ENCODE assay signal across 1 cellular context in the genomic region with DNA sequence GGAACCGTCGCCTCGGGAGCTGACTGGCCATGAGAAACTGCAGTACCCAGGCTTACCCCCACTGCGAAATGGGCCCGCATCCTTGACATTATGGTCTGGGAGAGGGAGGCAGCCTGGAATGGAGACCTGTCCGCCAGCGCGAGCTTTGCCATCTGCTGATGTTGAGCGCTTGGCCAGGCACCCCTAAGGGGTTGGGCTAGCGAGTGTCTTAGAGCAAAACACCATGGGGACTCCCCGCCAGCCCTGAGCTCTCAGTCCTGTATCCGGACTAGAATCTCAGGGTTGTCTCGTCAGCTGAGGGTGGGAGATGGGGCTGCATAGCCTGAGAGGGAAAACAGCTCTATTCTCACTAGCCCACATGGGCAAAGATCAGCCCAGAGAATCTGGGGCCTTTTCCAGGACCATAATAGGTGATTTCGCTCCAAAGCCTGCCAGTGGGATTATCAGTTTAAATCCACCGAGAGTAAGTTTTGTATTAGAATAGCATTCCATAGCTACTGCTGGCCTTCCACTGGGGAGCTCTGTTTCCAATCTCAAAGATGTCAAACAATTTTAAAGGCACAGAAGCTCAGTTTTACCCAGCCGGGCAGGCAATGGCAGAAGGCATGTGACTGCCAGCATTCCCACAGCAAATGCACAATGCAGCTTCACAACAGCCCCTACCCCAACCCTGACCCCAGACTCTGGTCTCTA.
TF ChIP-seq lines count a peak whose summit lies in the region.

No MANE protein-coding gene starts in this region.

TF ChIP-seq in WTC11, 78 proteins besides CTCF, POLR2A, EP300 and RAD21 (continued from another document):
- TF ChIP-seq, protein P1, sequence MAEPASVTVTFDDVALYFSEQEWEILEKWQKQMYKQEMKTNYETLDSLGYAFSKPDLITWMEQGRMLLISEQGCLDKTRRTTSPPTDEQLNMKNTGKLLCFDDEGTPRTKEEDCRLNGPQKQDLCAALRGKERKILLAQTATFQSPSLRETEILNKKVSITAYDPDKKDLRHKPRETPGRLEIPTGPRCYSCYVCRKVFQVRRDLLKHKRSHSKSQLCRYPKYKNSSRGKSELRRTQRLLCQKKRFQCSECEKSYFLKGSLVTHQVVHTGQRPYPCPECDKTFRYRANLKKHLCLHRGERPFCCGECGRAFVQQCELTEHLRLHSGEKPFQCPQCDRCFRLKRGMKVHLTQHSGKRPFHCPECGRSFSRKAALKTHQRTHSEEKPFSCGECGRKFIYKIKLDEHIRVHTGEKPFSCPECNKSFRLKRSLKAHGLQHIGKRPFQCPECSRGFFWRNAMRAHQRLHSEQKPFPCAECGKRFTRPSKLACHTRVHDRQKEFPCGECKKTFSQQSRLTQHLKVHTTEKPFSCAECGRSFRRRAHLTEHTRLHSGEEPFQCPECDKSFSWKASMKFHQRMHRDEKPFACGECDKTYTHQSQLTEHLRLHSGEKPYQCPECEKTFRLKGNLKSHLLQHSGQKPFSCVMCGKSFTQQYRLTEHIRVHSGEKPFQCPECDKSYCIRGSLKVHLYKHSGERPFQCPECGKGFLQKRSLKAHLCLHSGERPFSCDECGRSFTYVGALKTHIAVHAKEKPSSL (CRISPR knock-in tag; conservative IDR thresholded peaks at IDR 0.05): no peak
- TF ChIP-seq ZBTB21 (CRISPR knock-in tag; IDR thresholded peaks at IDR 0.05; ENCODE audit: borderline replicate concordance): no peak
- TF ChIP-seq, protein P2, sequence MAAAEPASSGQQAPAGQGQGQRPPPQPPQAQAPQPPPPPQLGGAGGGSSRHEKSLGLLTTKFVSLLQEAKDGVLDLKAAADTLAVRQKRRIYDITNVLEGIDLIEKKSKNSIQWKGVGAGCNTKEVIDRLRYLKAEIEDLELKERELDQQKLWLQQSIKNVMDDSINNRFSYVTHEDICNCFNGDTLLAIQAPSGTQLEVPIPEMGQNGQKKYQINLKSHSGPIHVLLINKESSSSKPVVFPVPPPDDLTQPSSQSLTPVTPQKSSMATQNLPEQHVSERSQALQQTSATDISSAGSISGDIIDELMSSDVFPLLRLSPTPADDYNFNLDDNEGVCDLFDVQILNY (CRISPR knock-in tag; IDR thresholded peaks at IDR 0.05): no peak
- TF ChIP-seq CBFB (CRISPR knock-in tag; IDR thresholded peaks at IDR 0.05; ENCODE audit: low read depth): no peak
- no peak for TF ChIP-seq HMGA2 (CRISPR knock-in tag; IDR thresholded peaks at IDR 0.05)
- TF ChIP-seq NFATC4 (CRISPR knock-in tag; IDR thresholded peaks at IDR 0.05): no peak
- TF ChIP-seq ZNF219 (CRISPR knock-in tag; IDR thresholded peaks at IDR 0.05; ENCODE audit: borderline replicate concordance): no peak
- TF ChIP-seq, protein P3, sequence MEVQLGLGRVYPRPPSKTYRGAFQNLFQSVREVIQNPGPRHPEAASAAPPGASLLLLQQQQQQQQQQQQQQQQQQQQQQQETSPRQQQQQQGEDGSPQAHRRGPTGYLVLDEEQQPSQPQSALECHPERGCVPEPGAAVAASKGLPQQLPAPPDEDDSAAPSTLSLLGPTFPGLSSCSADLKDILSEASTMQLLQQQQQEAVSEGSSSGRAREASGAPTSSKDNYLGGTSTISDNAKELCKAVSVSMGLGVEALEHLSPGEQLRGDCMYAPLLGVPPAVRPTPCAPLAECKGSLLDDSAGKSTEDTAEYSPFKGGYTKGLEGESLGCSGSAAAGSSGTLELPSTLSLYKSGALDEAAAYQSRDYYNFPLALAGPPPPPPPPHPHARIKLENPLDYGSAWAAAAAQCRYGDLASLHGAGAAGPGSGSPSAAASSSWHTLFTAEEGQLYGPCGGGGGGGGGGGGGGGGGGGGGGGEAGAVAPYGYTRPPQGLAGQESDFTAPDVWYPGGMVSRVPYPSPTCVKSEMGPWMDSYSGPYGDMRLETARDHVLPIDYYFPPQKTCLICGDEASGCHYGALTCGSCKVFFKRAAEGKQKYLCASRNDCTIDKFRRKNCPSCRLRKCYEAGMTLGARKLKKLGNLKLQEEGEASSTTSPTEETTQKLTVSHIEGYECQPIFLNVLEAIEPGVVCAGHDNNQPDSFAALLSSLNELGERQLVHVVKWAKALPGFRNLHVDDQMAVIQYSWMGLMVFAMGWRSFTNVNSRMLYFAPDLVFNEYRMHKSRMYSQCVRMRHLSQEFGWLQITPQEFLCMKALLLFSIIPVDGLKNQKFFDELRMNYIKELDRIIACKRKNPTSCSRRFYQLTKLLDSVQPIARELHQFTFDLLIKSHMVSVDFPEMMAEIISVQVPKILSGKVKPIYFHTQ (CRISPR knock-in tag; IDR thresholded peaks at IDR 0.05): no peak
- TF ChIP-seq, protein P4, sequence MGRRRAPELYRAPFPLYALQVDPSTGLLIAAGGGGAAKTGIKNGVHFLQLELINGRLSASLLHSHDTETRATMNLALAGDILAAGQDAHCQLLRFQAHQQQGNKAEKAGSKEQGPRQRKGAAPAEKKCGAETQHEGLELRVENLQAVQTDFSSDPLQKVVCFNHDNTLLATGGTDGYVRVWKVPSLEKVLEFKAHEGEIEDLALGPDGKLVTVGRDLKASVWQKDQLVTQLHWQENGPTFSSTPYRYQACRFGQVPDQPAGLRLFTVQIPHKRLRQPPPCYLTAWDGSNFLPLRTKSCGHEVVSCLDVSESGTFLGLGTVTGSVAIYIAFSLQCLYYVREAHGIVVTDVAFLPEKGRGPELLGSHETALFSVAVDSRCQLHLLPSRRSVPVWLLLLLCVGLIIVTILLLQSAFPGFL (CRISPR knock-in tag; IDR thresholded peaks at IDR 0.05; ENCODE audit: borderline replicate concordance): no peak
- TF ChIP-seq PRRX2 (CRISPR knock-in tag; IDR thresholded peaks at IDR 0.05): no peak
- TF ChIP-seq RELA (CRISPR knock-in tag; IDR thresholded peaks at IDR 0.05; ENCODE audit: borderline replicate concordance): no peak
- TF ChIP-seq ZNF416 (CRISPR knock-in tag; IDR thresholded peaks at IDR 0.05): no peak
